In genomic region chr10:71746344-71747037, GRCh38 we compare ENCODE assay signal across 9 cellular contexts. TPM values are rescaled to one million over a fixed set of nuclear protein-coding genes. Genes with fewer than 3 reads are reported as not detected.
A peak's percentile ranks its signal among the peaks of the same experiment; 100 is the strongest.
DNase-seq lines count a peak whose midpoint lies in the region; ATAC-seq, FAIRE-seq and TF ChIP-seq lines count a peak whose summit lies in the region.
"Had no signal": no experiment of that assay in that cellular context is flagged by ENCODE, and none has a peak within 500 bp of the region (broad histone marks: within the 10 kb centered on the region; RNA-seq: fewer than 3 reads in every experiment).

No MANE protein-coding gene starts in this region.

- peaks cover 88% of the 10 kb centered on the region for H3K4me1 Mint-ChIP-seq in activated CD4-positive, alpha-beta T cell treated with anti-CD3 and anti-CD28 coated beads, Interleukin-2, amount 10 ng/mL, durations not matched to agents 24 days and 14 days
- H3K4me1 Mint-ChIP-seq in activated CD4-positive, alpha-beta memory T cell treated with anti-CD3 and anti-CD28 coated beads, Interleukin-2, amount 10 ng/mL, durations not matched to agents 7 days and 5 days = peaks cover 97% of the 10 kb centered on the region

- intact Hi-C loops in activated CD4-positive, alpha-beta T cell treated with anti-CD3 and anti-CD28 coated beads, Interleukin-2, amount 10 ng/mL, durations not matched to agents 24 days and 14 days (cut with micrococcal nuclease) = loop anchor here (1.0 to 10.0 kb wide), 2 partner anchors 9 to 338 kb away; partner anchors contain the start of gene SPOCK2
- intact Hi-C loops in kidney (cut with DNase I) = no loop called here
- intact Hi-C loops in thyroid gland (cut with DNase I) = no loop called here

- H3K36me3 Mint-ChIP-seq in activated CD4-positive, alpha-beta T cell treated with anti-CD3 and anti-CD28 coated beads, Interleukin-2, amount 10 ng/mL, durations not matched to agents 24 days and 14 days (ENCODE audit: low read depth) = peaks cover 44% of the 10 kb centered on the region
- H3K36me3 Mint-ChIP-seq in activated CD4-positive, alpha-beta memory T cell treated with anti-CD3 and anti-CD28 coated beads, Interleukin-2, amount 10 ng/mL, durations not matched to agents 7 days and 5 days (ENCODE audit: low read depth) = peaks cover 35% of the 10 kb centered on the region

- H3K27ac Mint-ChIP-seq in activated CD4-positive, alpha-beta T cell treated with anti-CD3 and anti-CD28 coated beads, Interleukin-2, amount 10 ng/mL, durations not matched to agents 24 days and 14 days = peak overlapping the region; percentile 99
- H3K27ac Mint-ChIP-seq in activated CD4-positive, alpha-beta memory T cell treated with anti-CD3 and anti-CD28 coated beads, Interleukin-2, amount 10 ng/mL, durations not matched to agents 7 days and 5 days = peak overlapping the region; percentile 95

- no peak for FAIRE-seq in kidney (lab: Jason Lieb, UNC)

- no peak overlapping the region for H3K9ac ChIP-seq in kidney (ENCODE audit: low read length in 2 of 2)

- WGBS in thyroid gland, 2 donors = 50 to 57% methylated on average over 12 to 13 of the region's 13 CpGs

- POLR2A ChIA-PET in activated CD4-positive, alpha-beta memory T cell treated with anti-CD3 and anti-CD28 coated beads, Interleukin-2, amount 10 ng/mL, durations not matched to agents 7 days and 5 days (lab: Charles Lee) = interaction anchor here (1.1 to 15.4 kb wide), 7 partner anchors 11 to 48 kb away, joined by 3 to 310 read pairs (median 50); partner anchors contain the start of gene VSIR

- peaks cover 0 to 7% of the 10 kb centered on the region in 2 donors for H3K9me3 ChIP-seq in kidney (ENCODE audit: control insufficient read depth in 1 of 2, low read length in 2 of 2)
- H3K9me3 ChIP-seq in thyroid gland = no peaks in the 10 kb centered on the region

- no peaks in the 10 kb centered on the region for H3K27me3 ChIP-seq in thyroid gland

- H3K4me3 ChIP-seq in kidney (ENCODE audit: low read length in 2 of 2) (no peak overlapping the region), thyroid gland (replicated peaks in 1 of 3) (no peak overlapping the region)
- H3K4me3 ChIP-seq: SK-N-MC had no signal

- H3K36me3 ChIP-seq in kidney (ENCODE audit: control insufficient read depth in 1 of 2, insufficient read depth in 2 of 2, low read length in 2 of 2) (peaks cover 0 to 7% of the 10 kb centered on the region in 2 donors), thyroid gland (peaks cover 0 to 4% of the 10 kb centered on the region in 2 donors)

- no peak for TF ChIP-seq POLR2A in thyroid gland (IDR thresholded peaks at IDR 0.05)

- ATAC-seq in GM18909 (IDR thresholded peaks at IDR 0.05; ENCODE audit: poor library complexity, unreplicated experiment) (no peak), GM19324 (IDR thresholded peaks at IDR 0.05; ENCODE audit: low FRiP score, unreplicated experiment) (no peak)

- no peak for TF ChIP-seq CTCF in kidney (IDR thresholded peaks at IDR 0.05; ENCODE audit: borderline replicate concordance, extremely low read depth, insufficient read depth)
- peak in 2 of 6 experiments; percentile 13 to 19 for TF ChIP-seq CTCF in thyroid gland (IDR thresholded peaks at IDR 0.05)

- peaks cover 10 to 30% of the 10 kb centered on the region in 2 donors for H3K4me1 ChIP-seq in kidney (ENCODE audit: control insufficient read depth in 1 of 2, insufficient read depth in 1 of 2, low read depth in 1 of 2, low read length in 2 of 2)
- peaks cover 15 to 42% of the 10 kb centered on the region in 2 donors for H3K4me1 ChIP-seq in thyroid gland

- H3K27me3 Mint-ChIP-seq in activated CD4-positive, alpha-beta T cell treated with anti-CD3 and anti-CD28 coated beads, Interleukin-2, amount 10 ng/mL, durations not matched to agents 24 days and 14 days = no peaks in the 10 kb centered on the region
- H3K27me3 Mint-ChIP-seq in activated CD4-positive, alpha-beta memory T cell treated with anti-CD3 and anti-CD28 coated beads, Interleukin-2, amount 10 ng/mL, durations not matched to agents 7 days and 5 days = no peaks in the 10 kb centered on the region

- H3K9me3 Mint-ChIP-seq in activated CD4-positive, alpha-beta T cell treated with anti-CD3 and anti-CD28 coated beads, Interleukin-2, amount 10 ng/mL, durations not matched to agents 24 days and 14 days = no peaks in the 10 kb centered on the region
- no peaks in the 10 kb centered on the region for H3K9me3 Mint-ChIP-seq in activated CD4-positive, alpha-beta memory T cell treated with anti-CD3 and anti-CD28 coated beads, Interleukin-2, amount 10 ng/mL, durations not matched to agents 7 days and 5 days

- DNase-seq in activated CD4-positive, alpha-beta T cell treated with anti-CD3 and anti-CD28 coated beads, Interleukin-2, amount 10 ng/mL, durations not matched to agents 24 days and 14 days = peak; percentile 76
- no peak for DNase-seq in activated CD4-positive, alpha-beta T cell treated with anti-CD3 and anti-CD28 coated beads for 4 hours
- DNase-seq in activated CD4-positive, alpha-beta memory T cell treated with anti-CD3 and anti-CD28 coated beads, Interleukin-2, amount 10 ng/mL, durations not matched to agents 7 days and 5 days = no peak
- DNase-seq in kidney (peak; percentile 82), thyroid gland (peak; percentile 61 to 62), NCI-H187 treated with DMSO at 0.1 percent for 48 hours (lab: John Stamatoyannopoulos, UW) (no peak)

- H3K27ac ChIP-seq in kidney (ENCODE audit: low read depth in 2 of 2, low read length in 2 of 2) = peak overlapping the region in 1 of 2 donors; percentile 32
- H3K27ac ChIP-seq in thyroid gland = peak overlapping the region; percentile 35 to 53 (median 41)
- H3K27ac ChIP-seq: SK-N-MC had no signal

- CTCF ChIA-PET in activated CD4-positive, alpha-beta memory T cell treated with anti-CD3 and anti-CD28 coated beads, Interleukin-2, amount 10 ng/mL, durations not matched to agents 7 days and 5 days (lab: Charles Lee) = interaction anchor here (1.5 to 4.0 kb wide), 4 partner anchors 16 to 38 kb away, joined by 5 to 40 read pairs (median 18); partner anchors contain the start of gene VSIR

- H3K4me3 Mint-ChIP-seq in activated CD4-positive, alpha-beta T cell treated with anti-CD3 and anti-CD28 coated beads, Interleukin-2, amount 10 ng/mL, durations not matched to agents 24 days and 14 days = peak overlapping the region; percentile 44
- H3K4me3 Mint-ChIP-seq in activated CD4-positive, alpha-beta memory T cell treated with anti-CD3 and anti-CD28 coated beads, Interleukin-2, amount 10 ng/mL, durations not matched to agents 7 days and 5 days = no peak overlapping the region

RNA-seq across cellular contexts. Expression of gene VSIR, which starts 26.8 kb away (rescaled TPM):
- 125 and 131 TPM in 2 replicates for total RNA-seq in activated CD4-positive, alpha-beta T cell treated with anti-CD3 and anti-CD28 coated beads, Interleukin-2, amount 10 ng/mL, durations not matched to agents 24 days and 14 days
- 100 to 1,000 TPM; 109 TPM for total RNA-seq in activated CD4-positive, alpha-beta memory T cell treated with anti-CD3 and anti-CD28 coated beads, Interleukin-2, amount 10 ng/mL, durations not matched to agents 7 days and 5 days
- total RNA-seq in kidney = 66.6 TPM
- 32.1 TPM for polyA plus RNA-seq in kidney (ENCODE audit: insufficient read depth, low read depth, low replicate concordance)
- 10 to 100 TPM; 20.0 to 27.2 (median 21.3) TPM for total RNA-seq in thyroid gland

RNA-seq across cellular contexts. Expression of gene C10orf105, which starts 26.9 kb away (rescaled TPM):
- 0.26 and 0.33 TPM in 2 replicates for total RNA-seq in activated CD4-positive, alpha-beta T cell treated with anti-CD3 and anti-CD28 coated beads, Interleukin-2, amount 10 ng/mL, durations not matched to agents 24 days and 14 days
- under 1 TPM; 0.25 to 0.33 TPM for total RNA-seq in activated CD4-positive, alpha-beta memory T cell treated with anti-CD3 and anti-CD28 coated beads, Interleukin-2, amount 10 ng/mL, durations not matched to agents 7 days and 5 days
- 0.35 TPM for total RNA-seq in kidney
- not detected for polyA plus RNA-seq in kidney (ENCODE audit: insufficient read depth, low read depth, low replicate concordance)
- not detected for total RNA-seq in thyroid gland

Comparison
In these comparisons a context has a peak if more than half of its experiments do, and no peak if none do; other contexts are left out.
1. DNase-seq: peak in activated CD4-positive, alpha-beta T cell treated with anti-CD3 and anti-CD28 coated beads, Interleukin-2, amount 10 ng/mL, durations not matched to agents 24 days and 14 days (single experiment), kidney (single experiment) and thyroid gland (2 of 2); none in activated CD4-positive, alpha-beta T cell treated with anti-CD3 and anti-CD28 coated beads for 4 hours (0 of 2), activated CD4-positive, alpha-beta memory T cell treated with anti-CD3 and anti-CD28 coated beads, Interleukin-2, amount 10 ng/mL, durations not matched to agents 7 days and 5 days (single experiment) and NCI-H187 treated with DMSO at 0.1 percent for 48 hours (single experiment).